ENCODE assay signal across 10 cellular contexts in genomic region chr9:98708103-98708932, GRCh38. TPM values are rescaled to one million over a fixed set of nuclear protein-coding genes. Genes with fewer than 3 reads are reported as not detected.
A peak's percentile ranks its signal among the peaks of the same experiment; 100 is the strongest.
DNase-seq lines count a peak whose midpoint lies in the region; ATAC-seq and TF ChIP-seq lines count a peak whose summit lies in the region.
"Had no signal": no experiment of that assay in that cellular context is flagged by ENCODE, and none has a peak within 500 bp of the region (broad histone marks: within the 10 kb centered on the region; RNA-seq: fewer than 3 reads in every experiment).

No MANE protein-coding gene starts in this region.

- CTCF ChIA-PET in AG04450 (lab: Charles Lee): interaction anchor here (1.0 kb wide), 1 partner anchor 392 kb away, joined by 3 read pairs; no protein-coding TSS in a partner anchor

- no peaks in the 10 kb centered on the region for H3K36me3 Mint-ChIP-seq in mesothelial cell of epicardium

- DNase-seq in AG04450 (ENCODE audit: low read depth, low spot score) (no peak), GM20000 (ENCODE audit: low spot score) (peak; percentile 29), coronary artery (ENCODE audit: low spot score) (no peak), mesothelial cell of epicardium (ENCODE audit: low spot score in 2 of 2, unreplicated experiment in 2 of 2) (no peak), kidney tubule cell (ENCODE audit: low spot score) (no peak), EL (no peak)
- DNase-seq in stimulated activated naive CD8-positive, alpha-beta T cell treated with anti-CD3 and anti-CD28 coated beads, Interleukin-15, amount 100 ng/mL, for 72 hours: no peak
- DNase-seq: NCI-H187 had no signal

- peaks cover 86% of the 10 kb centered on the region for H3K27me3 Mint-ChIP-seq in mesothelial cell of epicardium (ENCODE audit: low read depth)
- peaks cover 71% of the 10 kb centered on the region for H3K27me3 Mint-ChIP-seq in stimulated activated naive CD8-positive, alpha-beta T cell treated with anti-CD3 and anti-CD28 coated beads, Interleukin-15, amount 100 ng/mL, for 72 hours

- no peaks in the 10 kb centered on the region; the same call in 1 of the 2 replicates for H3K9me3 ChIP-seq in AG04450 (ENCODE audit: control insufficient read depth, insufficient read depth, low read length)

- ATAC-seq in HG03442 (IDR thresholded peaks at IDR 0.05; ENCODE audit: unreplicated experiment): no peak
- ATAC-seq in stimulated activated naive CD8-positive, alpha-beta T cell treated with anti-CD3 and anti-CD28 coated beads, Interleukin-15, amount 100 ng/mL, for 72 hours: no peak

- H3K4me3 ChIP-seq in AG04450 (ENCODE audit: low read depth, low read length): peak overlapping the region; percentile 56
- peak overlapping the region; percentile 64 for H3K4me3 ChIP-seq in coronary artery

- no peak overlapping the region for H3K27ac ChIP-seq in AG04450 (ENCODE audit: low read depth, low read length)
- H3K27ac ChIP-seq in coronary artery: no peak overlapping the region

- peaks cover 7% of the 10 kb centered on the region for H3K4me1 Mint-ChIP-seq in mesothelial cell of epicardium
- no peaks in the 10 kb centered on the region for H3K4me1 Mint-ChIP-seq in stimulated activated naive CD8-positive, alpha-beta T cell treated with anti-CD3 and anti-CD28 coated beads, Interleukin-15, amount 100 ng/mL, for 72 hours

- H3K4me3 Mint-ChIP-seq in mesothelial cell of epicardium: peak overlapping the region; percentile 59
- no peak overlapping the region for H3K4me3 Mint-ChIP-seq in stimulated activated naive CD8-positive, alpha-beta T cell treated with anti-CD3 and anti-CD28 coated beads, Interleukin-15, amount 100 ng/mL, for 72 hours
- H3K4me3 Mint-ChIP-seq: T-helper 1 cell treated with Interleukin-12 subunit alpha and Interleukin-12 subunit beta and Interleukin-4 antibody, amounts not matched to agents 30 μg/mL and 1 μg/mL, for 36 hours had no signal

- peaks cover 2% of the 10 kb centered on the region for H3K9me3 Mint-ChIP-seq in mesothelial cell of epicardium
- no peaks in the 10 kb centered on the region for H3K9me3 Mint-ChIP-seq in stimulated activated naive CD8-positive, alpha-beta T cell treated with anti-CD3 and anti-CD28 coated beads, Interleukin-15, amount 100 ng/mL, for 72 hours
- H3K9me3 Mint-ChIP-seq: T-helper 1 cell treated with Interleukin-12 subunit alpha and Interleukin-12 subunit beta and Interleukin-4 antibody, amounts not matched to agents 30 μg/mL and 1 μg/mL, for 36 hours had no signal

- TF ChIP-seq CTCF in AG04450 (IDR thresholded peaks at IDR 0.05; ENCODE audit: low read depth, low read length) (no peak), GM20000 (IDR thresholded peaks at IDR 0.05; ENCODE audit: extremely low read depth, missing control alignments) (no peak), coronary artery (IDR thresholded peaks at IDR 0.05) (no peak), mesothelial cell of epicardium (IDR thresholded peaks at IDR 0.05; ENCODE audit: unreplicated experiment) (no peak)

- H3K27ac Mint-ChIP-seq in mesothelial cell of epicardium: no peak overlapping the region
- no peak overlapping the region for H3K27ac Mint-ChIP-seq in stimulated activated naive CD8-positive, alpha-beta T cell treated with anti-CD3 and anti-CD28 coated beads, Interleukin-15, amount 100 ng/mL, for 72 hours
- H3K27ac Mint-ChIP-seq: T-helper 1 cell treated with Interleukin-12 subunit alpha and Interleukin-12 subunit beta and Interleukin-4 antibody, amounts not matched to agents 30 μg/mL and 1 μg/mL, for 36 hours had no signal

- H3K27me3 ChIP-seq in AG04450 (ENCODE audit: control insufficient read depth, insufficient read depth, low read length): peaks cover 52% of the 10 kb centered on the region

- POLR2A ChIA-PET in AG04450 (lab: Yijun Ruan, JAX): no interaction called here

RNA-seq across cellular contexts. Expression of gene GABBR2, which starts 0.4 kb away (rescaled TPM):
- 2.4 and 3.2 TPM in 2 replicates for polyA plus RNA-seq in AG04450 (2011; rRNA removed)
- 8.6 and 10.6 TPM in 2 replicates for polyA minus RNA-seq in AG04450 (2011; rRNA and poly(A)+ RNA removed)
- total RNA-seq in mesothelial cell of epicardium: 0.25 to 0.74 TPM (median 0.55 TPM) in 3 replicates
